In the genomic region with DNA sequence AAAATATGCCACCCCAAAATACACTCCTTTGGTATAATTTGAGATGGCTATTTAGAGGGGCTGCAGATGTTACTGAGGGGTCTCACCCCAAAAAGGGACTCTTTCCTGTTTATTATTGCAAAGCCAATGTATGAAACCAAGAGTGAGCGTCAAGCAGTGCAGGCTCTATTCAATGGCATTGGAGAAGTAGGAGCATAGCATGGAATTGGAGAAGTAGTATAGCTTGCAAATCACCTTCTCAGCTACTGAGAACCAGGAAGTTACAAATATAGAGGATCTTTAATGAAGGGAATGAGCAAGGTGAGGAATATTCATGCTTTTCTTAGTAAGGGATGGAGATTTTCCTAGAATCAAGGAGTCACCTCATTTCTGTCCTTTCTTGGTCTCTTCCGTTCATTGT, we compare ENCODE assay signal across 4 cellular contexts. TPM values are rescaled to one million over a fixed set of nuclear protein-coding genes. Genes with fewer than 3 reads are reported as not detected.
"Had no signal": no experiment of that assay in that cellular context is flagged by ENCODE, and none has a peak within 500 bp of the region (broad histone marks: within the 10 kb centered on the region; RNA-seq: fewer than 3 reads in every experiment).

No MANE protein-coding gene starts in this region.

RNA-seq across cellular contexts. Expression of gene PPIAL4A, which starts 47.4 kb away (rescaled TPM):
- total RNA-seq: LHCN-M2, M059J, MCF 10A, NCI-H460 had no signal
